ENCODE assay signal across 37 cellular contexts in genomic region chr2:16386000-16386399, GRCh38.
"Had no signal": no experiment of that assay in that cellular context is flagged by ENCODE, and none has a peak within 500 bp of the region (broad histone marks: within the 10 kb centered on the region; RNA-seq: fewer than 3 reads in every experiment).

No MANE protein-coding gene starts in this region.

- H3K4me3 ChIP-seq: adrenal gland, body of pancreas, breast epithelium, Peyer's patch had no signal

- H3K27me3 ChIP-seq: adrenal gland, body of pancreas, breast epithelium, Peyer's patch had no signal

- H3K27me3 Mint-ChIP-seq: activated CD4-positive, alpha-beta memory T cell treated with anti-CD3 and anti-CD28 coated beads for 36 hours; IgD-negative memory B cell had no signal

- H3K27ac Mint-ChIP-seq: activated B cell treated with CpG ODN at 0.5 μM for 24 hours; activated CD4-positive, alpha-beta memory T cell treated with anti-CD3 and anti-CD28 coated beads for 36 hours; activated naive CD4-positive, alpha-beta T cell treated with anti-CD3 and anti-CD28 coated beads for 36 hours; activated naive CD4-positive, alpha-beta T cell treated with anti-CD3 and anti-CD28 coated beads, Interleukin-2, amount 50 U/mL, for 72 hours; activated T-helper 1 cell treated with anti-CD3 and anti-CD28 coated beads, Interleukin-12 subunit alpha, Interleukin-12 subunit beta, Interleukin-2, Interleukin-4 antibody, amounts not matched to agents 30 ng/mL and 10 ng/mL and 1 ng/mL, durations not matched to agents 14 hours and 24 hours and 36 hours; IgD-negative memory B cell had no signal

- DNase-seq: activated B cell treated with CpG ODN at 0.5 μM for 24 hours; activated CD4-positive, alpha-beta memory T cell treated with anti-CD3 and anti-CD28 coated beads for 36 hours; activated CD4-positive, alpha-beta T cell treated with anti-CD3 and anti-CD28 coated beads for 4 hours; activated CD4-positive, alpha-beta T cell treated with anti-CD3 and anti-CD28 coated beads, Interleukin-2, amount 50 U/mL, for 1 hour; activated CD4-positive, CD25-positive, alpha-beta regulatory T cell treated with anti-CD3 and anti-CD28 coated beads, Interleukin-2, amount 50 U/mL, for 72 hours; activated CD8-positive, alpha-beta memory T cell treated with anti-CD3 and anti-CD28 coated beads, Interleukin-2, amount 50 U/mL, for 4 hours; activated gamma-delta T cell treated with Interleukin-2 at 50 U/mL for 16 hours; activated naive CD4-positive, alpha-beta T cell treated with anti-CD3 and anti-CD28 coated beads for 36 hours; activated T-cell treated with anti-CD3 and anti-CD28 coated beads for 4 hours; activated T-cell treated with anti-CD3 and anti-CD28 coated beads, Interleukin-2, amount 50 U/mL, for 4 hours; adrenal gland; body of pancreas; caudate nucleus; cerebellar nuclear complex; Karpas-422; KBM-7; NCI-H1417 treated with DMSO at 0.1 percent for 48 hours; NCI-H1930; NCI-H2081 treated with DMSO at 0.1 percent for 48 hours; NCI-H2171; NCI-H510A; NCI-H69; NCI-H82; NK-92 treated with Interleukin-12 subunit alpha and Interleukin-12 subunit beta, amount 100 ng/mL, for 24 hours; PC-3; Peyer's patch; SW 1271; T-helper 1 cell; T-helper 2 cell; T-helper 9 cell had no signal

- H3K36me3 ChIP-seq: adrenal gland, breast epithelium, Peyer's patch had no signal

- H3K9me3 Mint-ChIP-seq: activated B cell treated with CpG ODN at 0.5 μM for 24 hours; activated CD4-positive, alpha-beta memory T cell treated with anti-CD3 and anti-CD28 coated beads for 36 hours; activated naive CD4-positive, alpha-beta T cell treated with anti-CD3 and anti-CD28 coated beads for 36 hours; activated naive CD4-positive, alpha-beta T cell treated with anti-CD3 and anti-CD28 coated beads, Interleukin-2, amount 50 U/mL, for 72 hours; activated T-cell treated with anti-CD3 and anti-CD28 coated beads, Interleukin-2, amount 50 U/mL, for 4 hours; activated T-helper 1 cell treated with anti-CD3 and anti-CD28 coated beads, Interleukin-12 subunit alpha, Interleukin-12 subunit beta, Interleukin-2, Interleukin-4 antibody, amounts not matched to agents 30 ng/mL and 10 ng/mL and 1 ng/mL, durations not matched to agents 14 hours and 24 hours and 36 hours had no signal

- H3K36me3 Mint-ChIP-seq: activated CD4-positive, alpha-beta memory T cell treated with anti-CD3 and anti-CD28 coated beads for 36 hours; activated naive CD4-positive, alpha-beta T cell treated with anti-CD3 and anti-CD28 coated beads, Interleukin-2, amount 50 U/mL, for 72 hours; IgD-negative memory B cell had no signal

- H3K9me3 ChIP-seq: adrenal gland, body of pancreas, breast epithelium, Peyer's patch had no signal

- ATAC-seq: activated naive CD4-positive, alpha-beta T cell treated with anti-CD3 and anti-CD28 coated beads, Interleukin-2, amount 50 U/mL, for 72 hours; activated T-cell treated with anti-CD3 and anti-CD28 coated beads, Interleukin-2, amount 50 U/mL, for 4 hours; body of pancreas; PC-3 had no signal

- H3K4me3 Mint-ChIP-seq: activated B cell treated with CpG ODN at 0.5 μM for 24 hours; activated CD4-positive, alpha-beta memory T cell treated with anti-CD3 and anti-CD28 coated beads for 36 hours; activated naive CD4-positive, alpha-beta T cell treated with anti-CD3 and anti-CD28 coated beads for 36 hours; activated T-cell treated with anti-CD3 and anti-CD28 coated beads, Interleukin-2, amount 50 U/mL, for 4 hours; activated T-helper 1 cell treated with anti-CD3 and anti-CD28 coated beads, Interleukin-12 subunit alpha, Interleukin-12 subunit beta, Interleukin-2, Interleukin-4 antibody, amounts not matched to agents 30 ng/mL and 10 ng/mL and 1 ng/mL, durations not matched to agents 14 hours and 24 hours and 36 hours; IgD-negative memory B cell had no signal

- H3K4me1 Mint-ChIP-seq: activated B cell treated with CpG ODN at 0.5 μM for 24 hours, IgD-negative memory B cell had no signal

- FAIRE-seq: astrocyte had no signal

- H3K27ac ChIP-seq: adrenal gland, body of pancreas, breast epithelium, Peyer's patch, RWPE1, VCaP had no signal

- H3K4me1 ChIP-seq: adrenal gland, body of pancreas, breast epithelium, Peyer's patch had no signal
